Comparison of ENCODE assay signal across 16 cellular contexts in the genomic region with DNA sequence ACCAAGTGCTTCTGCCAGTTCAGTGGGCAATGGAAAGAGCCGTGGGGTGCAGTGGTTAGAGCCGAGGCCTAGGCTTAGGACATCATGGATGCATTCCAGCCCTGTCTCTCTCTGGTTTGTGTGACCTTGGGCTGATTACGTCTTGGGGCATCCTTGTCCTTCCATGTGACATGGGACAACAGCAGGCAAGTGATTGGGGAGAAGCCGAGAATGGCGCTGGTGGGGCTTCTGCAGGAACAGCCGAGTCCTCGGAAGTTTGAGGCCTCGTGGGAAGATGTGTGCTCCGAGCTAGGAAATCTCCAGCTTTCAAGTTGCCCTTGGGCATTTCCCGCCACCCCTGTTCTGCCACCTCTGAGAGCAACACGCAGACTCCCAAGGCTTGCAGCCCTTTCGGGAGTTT.
"Had no signal": no experiment of that assay in that cellular context is flagged by ENCODE, and none has a peak within 500 bp of the region (broad histone marks: within the 10 kb centered on the region; RNA-seq: fewer than 3 reads in every experiment).

No MANE protein-coding gene starts in this region.

- H3K4me1 ChIP-seq: parathyroid adenoma had no signal

- H3K27me3 ChIP-seq: right atrium auricular region, upper lobe of left lung had no signal

- H3K27me3 Mint-ChIP-seq: activated CD4-positive, alpha-beta T cell treated with anti-CD3 and anti-CD28 coated beads, Interleukin-2, amount 10 ng/mL, durations not matched to agents 7 days and 5 days had no signal

- H3K27ac ChIP-seq: left lung, parathyroid adenoma had no signal

- H3K4me3 Mint-ChIP-seq: activated B cell treated with CpG ODN at 0.5 μM for 24 hours; activated CD4-positive, alpha-beta T cell treated with anti-CD3 and anti-CD28 coated beads, Interleukin-2, amount 10 ng/mL, durations not matched to agents 7 days and 5 days; T-helper 1 cell treated with Interleukin-12 subunit alpha and Interleukin-12 subunit beta and Interleukin-4 antibody, amounts not matched to agents 30 μg/mL and 1 μg/mL, for 36 hours had no signal

- H3K36me3 ChIP-seq: left lung, right atrium auricular region, upper lobe of left lung had no signal

- H3K27ac Mint-ChIP-seq: activated B cell treated with CpG ODN at 0.5 μM for 24 hours; activated CD4-positive, alpha-beta T cell treated with anti-CD3 and anti-CD28 coated beads, Interleukin-2, amount 10 ng/mL, durations not matched to agents 7 days and 5 days; activated naive CD4-positive, alpha-beta T cell treated with anti-CD3 and anti-CD28 coated beads, Interleukin-2, amount 50 U/mL, for 72 hours; T-helper 1 cell treated with Interleukin-12 subunit alpha and Interleukin-12 subunit beta and Interleukin-4 antibody, amounts not matched to agents 30 μg/mL and 1 μg/mL, for 36 hours had no signal

- H3K4me1 Mint-ChIP-seq: activated B cell treated with CpG ODN at 0.5 μM for 24 hours had no signal

- H3K9me3 ChIP-seq: left lung, right atrium auricular region, SK-N-SH, upper lobe of left lung had no signal

- ATAC-seq: activated naive CD4-positive, alpha-beta T cell treated with anti-CD3 and anti-CD28 coated beads, Interleukin-2, amount 50 U/mL, for 72 hours had no signal

- H3K4me3 ChIP-seq: left lung, right atrium auricular region, upper lobe of left lung had no signal

- H3K36me3 Mint-ChIP-seq: activated naive CD4-positive, alpha-beta T cell treated with anti-CD3 and anti-CD28 coated beads, Interleukin-2, amount 50 U/mL, for 72 hours had no signal

- DNase-seq: activated B cell treated with CpG ODN at 0.5 μM for 24 hours; activated CD4-positive, alpha-beta T cell treated with anti-CD3 and anti-CD28 coated beads, Interleukin-2, amount 10 ng/mL, durations not matched to agents 7 days and 5 days; activated effector memory CD4-positive, alpha-beta T cell treated with anti-CD3 and anti-CD28 coated beads, Interleukin-2, amount 50 U/mL, for 16 hours; cerebellar nuclear complex; dermis blood vessel endothelial cell; erythroblast; left lung; mesenchymal stem cell; SK-N-SH; stimulated activated CD4-positive, alpha-beta T cell treated with anti-CD3 and anti-CD28 coated beads, Interleukin-1b, Interleukin-23, amount 100 ng/mL, for 48 hours; stimulated activated naive CD4-positive, alpha-beta T cell; upper lobe of left lung had no signal

- H3K9me3 Mint-ChIP-seq: activated B cell treated with CpG ODN at 0.5 μM for 24 hours; activated CD4-positive, alpha-beta T cell treated with anti-CD3 and anti-CD28 coated beads, Interleukin-2, amount 10 ng/mL, durations not matched to agents 7 days and 5 days; activated naive CD4-positive, alpha-beta T cell treated with anti-CD3 and anti-CD28 coated beads, Interleukin-2, amount 50 U/mL, for 72 hours; T-helper 1 cell treated with Interleukin-12 subunit alpha and Interleukin-12 subunit beta and Interleukin-4 antibody, amounts not matched to agents 30 μg/mL and 1 μg/mL, for 36 hours had no signal
